11 cellular contexts compared by ENCODE assay signal in the genomic region with DNA sequence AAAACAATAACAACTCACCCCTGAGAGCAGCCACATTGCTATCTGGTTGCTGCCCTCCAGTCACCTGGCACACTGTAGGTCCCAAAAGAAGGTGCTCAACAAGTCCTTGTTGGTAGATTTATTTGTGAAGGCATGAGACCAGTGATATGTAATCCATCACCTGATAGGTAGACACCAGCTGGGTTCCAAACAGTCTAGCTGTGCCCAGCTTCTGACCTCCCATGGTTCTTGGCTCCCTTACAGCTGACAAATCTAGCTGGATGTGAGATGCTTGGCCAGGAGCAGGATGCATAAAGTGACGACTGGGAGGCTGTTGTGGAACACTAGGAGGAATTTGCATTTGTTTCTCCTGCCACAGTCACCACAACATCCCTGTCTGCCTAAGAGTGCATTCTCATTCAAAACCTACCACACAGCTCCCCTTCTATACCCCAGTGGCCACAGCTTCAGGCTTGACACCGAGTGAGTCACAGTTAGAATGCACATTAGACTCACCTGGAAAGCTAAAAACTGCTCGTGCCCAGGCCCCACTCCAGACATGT. TPM values are rescaled to one million over a fixed set of nuclear protein-coding genes. Genes with fewer than 3 reads are reported as not detected.
DNase-seq lines count a peak whose midpoint lies in the region; ATAC-seq and TF ChIP-seq lines count a peak whose summit lies in the region.
"Had no signal": no experiment of that assay in that cellular context is flagged by ENCODE, and none has a peak within 500 bp of the region (broad histone marks: within the 10 kb centered on the region; RNA-seq: fewer than 3 reads in every experiment).

No MANE protein-coding gene starts in this region.

- in situ Hi-C loops in gastrocnemius medialis (cut with MboI; ENCODE audit: low sequenced_read_pairs in 4 of 4), result loop anchor here in 2 of 4 donors (10.0 kb wide), 2 partner anchors 49 to 61 kb away; no protein-coding TSS in a partner anchor

- TF ChIP-seq CTCF in heart right ventricle (IDR thresholded peaks at IDR 0.05) (no peak), gastrocnemius medialis (IDR thresholded peaks at IDR 0.05 in 4 of 5, conservative IDR thresholded peaks at IDR 0.05 in 1 of 5) (no peak)

- peak; percentile 80 to 96 (median 92) for ATAC-seq in heart right ventricle
- ATAC-seq in gastrocnemius medialis, result peak; percentile 55 to 80
- ATAC-seq in GM19023 (IDR thresholded peaks at IDR 0.05; ENCODE audit: unreplicated experiment), result no peak
- no peak for ATAC-seq in GM18517 (IDR thresholded peaks at IDR 0.05; ENCODE audit: unreplicated experiment)
- ATAC-seq: activated CD4-positive, CD25-positive, alpha-beta regulatory T cell treated with anti-CD3 and anti-CD28 coated beads, Interleukin-2, amount 50 U/mL, for 24 hours; T-cell had no signal

- H3K9ac ChIP-seq in HUES64 (ENCODE audit: low read depth, low read length), result no peak overlapping the region
- H3K9ac ChIP-seq: BLaER1 treated with 17β-estradiol and CSF1 and Interleukin-3, amounts not matched to agents 10 nM and 100 nM had no signal

- WGBS in HUES64, result 33% methylated on average over 3 of the region's 3 CpGs
- 48 to 67% methylated on average over 3 of the region's 3 CpGs for WGBS in heart right ventricle, 2 donors

- no peaks in the 10 kb centered on the region for H3K36me3 ChIP-seq in HUES64 (ENCODE audit: insufficient read depth, low read length)
- no peaks in the 10 kb centered on the region for H3K36me3 ChIP-seq in heart right ventricle
- no peaks in the 10 kb centered on the region for H3K36me3 ChIP-seq in gastrocnemius medialis

- peaks cover 3% of the 10 kb centered on the region; the same call in 1 of the 2 replicates for H3K27me3 ChIP-seq in HUES64 (ENCODE audit: insufficient read depth, low read length)
- H3K27me3 ChIP-seq in heart right ventricle, result no peaks in the 10 kb centered on the region
- no peaks in the 10 kb centered on the region for H3K27me3 ChIP-seq in gastrocnemius medialis
- H3K27me3 ChIP-seq: BLaER1 treated with 17β-estradiol and CSF1 and Interleukin-3, amounts not matched to agents 10 nM and 100 nM had no signal

- H3K27ac ChIP-seq in HUES64 (ENCODE audit: low read depth, low read length), result peak overlapping the region; percentile 81
- H3K27ac ChIP-seq in heart right ventricle, result peak overlapping the region in 8 of 10 donors; percentile 17 to 80 (median 64)
- peak overlapping the region; percentile 29 to 59 (median 45) for H3K27ac ChIP-seq in gastrocnemius medialis
- H3K27ac ChIP-seq: BLaER1 treated with 17β-estradiol and CSF1 and Interleukin-3, amounts not matched to agents 10 nM and 100 nM had no signal

- H3K4me1 ChIP-seq in HUES64 (ENCODE audit: insufficient read depth, low read length) (peaks cover 50% of the 10 kb centered on the region), heart right ventricle (peaks cover 2 to 32% (median 10%) of the 10 kb centered on the region in 9 donors), gastrocnemius medialis (peaks cover 0 to 10% of the 10 kb centered on the region in 2 donors)

- intact Hi-C loops in heart right ventricle (cut with DNase I), result no loop called here
- intact Hi-C loops in gastrocnemius medialis (cut with DNase I; ENCODE audit: low total_unique reads), result no loop called here

- DNase-seq in NCI-H446 (lab: John Stamatoyannopoulos, UW), result peak; percentile 39 to 76
- peak in 1 of 2 donors; percentile 48 for DNase-seq in heart right ventricle
- peak in 1 of 2 donors; percentile 29 for DNase-seq in gastrocnemius medialis
- DNase-seq in NK-92 (lab: John Stamatoyannopoulos, UW; ENCODE audit: unreplicated experiment), result no peak
- DNase-seq: posterior cingulate gyrus, T-cell had no signal

- H3K9me3 ChIP-seq in HUES64 (ENCODE audit: insufficient read depth, low read depth, low read length), result no peaks in the 10 kb centered on the region
- no peaks in the 10 kb centered on the region for H3K9me3 ChIP-seq in heart right ventricle
- H3K9me3 ChIP-seq in gastrocnemius medialis, result no peaks in the 10 kb centered on the region
- H3K9me3 ChIP-seq: BLaER1 treated with 17β-estradiol and CSF1 and Interleukin-3, amounts not matched to agents 10 nM and 100 nM had no signal

- H3K4me3 ChIP-seq in HUES64 (ENCODE audit: low read length), result no peak overlapping the region
- no peak overlapping the region for H3K4me3 ChIP-seq in heart right ventricle
- no peak overlapping the region for H3K4me3 ChIP-seq in gastrocnemius medialis
- H3K4me3 ChIP-seq: BLaER1 treated with 17β-estradiol and CSF1 and Interleukin-3, amounts not matched to agents 10 nM and 100 nM had no signal

- no peak for TF ChIP-seq POLR2A in gastrocnemius medialis (IDR thresholded peaks at IDR 0.05)

RNA-seq across cellular contexts. Expression of gene VLDLR, which starts 7.8 kb away (rescaled TPM):
- polyA plus RNA-seq in HUES64 (2013, experiment 1 of 2), result 12.5 TPM
- polyA plus RNA-seq in HUES64 (2013, experiment 2 of 2), result 12.2 TPM
- total RNA-seq in heart right ventricle (100 to 1,000 TPM; 114 to 153 (median 140) TPM), gastrocnemius medialis (10 to 100 TPM; 13.6 to 19.6 (median 16.9) TPM)
- polyA plus RNA-seq in heart right ventricle, result 10 to 100 TPM; 17.9 to 23.0 TPM

Comparison
In these comparisons a context has a peak if more than half of its experiments do, and no peak if none do; other contexts are left out.
1. ATAC-seq: peak in heart right ventricle (8 of 8) and gastrocnemius medialis (2 of 2); none in GM19023 (single experiment) and GM18517 (single experiment).
2. RNA of gene VLDLR, which starts 7.8 kb away (total RNA-seq): 114 to 153 TPM in heart right ventricle; 13.6 to 19.6 TPM in gastrocnemius medialis; every median in the first group is over 4 times any median in the second.
3. Peak in every context shown above with its lines, with median percentiles within 50 percentile points of each other: H3K27ac ChIP-seq.